In genomic region chr11:84655729-84656128, GRCh38 we compare ENCODE assay signal across 37 cellular contexts.
"Had no signal": no experiment of that assay in that cellular context is flagged by ENCODE, and none has a peak within 500 bp of the region (broad histone marks: within the 10 kb centered on the region; RNA-seq: fewer than 3 reads in every experiment).

No MANE protein-coding gene starts in this region.

- H3K27ac Mint-ChIP-seq: activated CD4-positive, alpha-beta memory T cell treated with anti-CD3 and anti-CD28 coated beads for 36 hours; activated CD4-positive, alpha-beta T cell treated with anti-CD3 and anti-CD28 coated beads, Interleukin-2, amount 10 ng/mL, durations not matched to agents 24 days and 14 days; activated naive CD4-positive, alpha-beta T cell treated with anti-CD3 and anti-CD28 coated beads for 36 hours; activated naive CD8-positive, alpha-beta T cell treated with anti-CD3 and anti-CD28 coated beads for 36 hours; activated T-helper 1 cell treated with anti-CD3 and anti-CD28 coated beads, Interleukin-12 subunit alpha, Interleukin-12 subunit beta, Interleukin-2, Interleukin-4 antibody, amounts not matched to agents 30 ng/mL and 10 ng/mL and 1 ng/mL, durations not matched to agents 14 hours and 24 hours and 36 hours; immature natural killer cell; memory B cell; naive thymus-derived CD4-positive, alpha-beta T cell; stimulated activated naive B cell treated with anti-CD40 and anti-IgM and Interleukin-4, amounts not matched to agents 10 μg/mL and 1 μg/mL and 100 μg/mL, for 72 hours had no signal

- H3K4me3 ChIP-seq: adrenal gland, ascending aorta, cardiac muscle cell, colonic mucosa, stomach, thyroid gland, upper lobe of left lung, vagina had no signal

- H2AFZ ChIP-seq: parathyroid adenoma had no signal

- ATAC-seq: left colon; naive thymus-derived CD4-positive, alpha-beta T cell; right cardiac atrium; stimulated activated naive B cell treated with anti-CD40 and anti-IgM and Interleukin-4, amounts not matched to agents 10 μg/mL and 1 μg/mL and 100 μg/mL, for 72 hours had no signal

- FAIRE-seq: endometrium, frontal cortex, kidney had no signal

- H3K27me3 ChIP-seq: adrenal gland, ascending aorta, cardiac muscle cell, colonic mucosa, stomach, thyroid gland, upper lobe of left lung, vagina had no signal

- DNase-seq: activated CD4-positive, alpha-beta memory T cell treated with anti-CD3 and anti-CD28 coated beads for 36 hours; activated CD4-positive, alpha-beta T cell treated with anti-CD3 and anti-CD28 coated beads, Interleukin-2, amount 10 ng/mL, durations not matched to agents 24 days and 14 days; activated CD4-positive, CD25-positive, alpha-beta regulatory T cell treated with anti-CD3 and anti-CD28 coated beads, Interleukin-2, amount 50 U/mL, for 72 hours; activated CD8-positive, alpha-beta memory T cell treated with anti-CD3 and anti-CD28 coated beads, Interleukin-2, amount 50 U/mL, for 4 hours; activated effector memory CD4-positive, alpha-beta T cell treated with anti-CD3 and anti-CD28 coated beads, Interleukin-2, amount 50 U/mL, for 16 hours; activated naive CD4-positive, alpha-beta T cell treated with anti-CD3 and anti-CD28 coated beads for 36 hours; activated naive CD8-positive, alpha-beta T cell treated with anti-CD3 and anti-CD28 coated beads for 36 hours; activated T-cell treated with anti-CD3 and anti-CD28 coated beads, Interleukin-2, amount 50 U/mL, for 1 hour; adrenal gland; cerebellar nuclear complex; colonic mucosa; effector CD8-positive, alpha-beta T cell; immature natural killer cell; kidney; left colon; midbrain; naive thymus-derived CD4-positive, alpha-beta T cell; nucleus accumbens; right cardiac atrium; stimulated activated CD4-positive, alpha-beta T cell treated with anti-CD3 and anti-CD28 coated beads, Interleukin-15, amount 100 ng/mL, for 24 hours; stimulated activated CD4-positive, alpha-beta T cell treated with anti-CD3 and anti-CD28 coated beads, Interleukin-2, amount 100 ng/mL, for 24 hours; stimulated activated naive B cell treated with anti-CD40 and anti-IgM and Interleukin-4, amounts not matched to agents 10 μg/mL and 1 μg/mL and 100 μg/mL, for 72 hours; stomach; T1000; thyroid gland; upper lobe of left lung had no signal

- H3K9me3 ChIP-seq: adrenal gland, ascending aorta, colonic mucosa, thyroid gland, upper lobe of left lung, vagina had no signal

- H3K4me1 ChIP-seq: adrenal gland, ascending aorta, colonic mucosa, parathyroid adenoma, stomach, thyroid gland, upper lobe of left lung, vagina had no signal

- H3K27me3 Mint-ChIP-seq: activated CD4-positive, alpha-beta memory T cell treated with anti-CD3 and anti-CD28 coated beads for 36 hours; activated CD4-positive, alpha-beta T cell treated with anti-CD3 and anti-CD28 coated beads, Interleukin-2, amount 10 ng/mL, durations not matched to agents 24 days and 14 days; activated naive CD8-positive, alpha-beta T cell treated with anti-CD3 and anti-CD28 coated beads for 36 hours; brain; naive thymus-derived CD4-positive, alpha-beta T cell; stimulated activated naive B cell treated with anti-CD40 and anti-IgM and Interleukin-4, amounts not matched to agents 10 μg/mL and 1 μg/mL and 100 μg/mL, for 72 hours had no signal

- H3K36me3 ChIP-seq: adrenal gland, ascending aorta, cardiac muscle cell, colonic mucosa, stomach, thyroid gland, upper lobe of left lung, vagina, WERI-Rb-1 had no signal

- H3K4me3 Mint-ChIP-seq: activated CD4-positive, alpha-beta memory T cell treated with anti-CD3 and anti-CD28 coated beads for 36 hours; activated CD4-positive, alpha-beta T cell treated with anti-CD3 and anti-CD28 coated beads, Interleukin-2, amount 10 ng/mL, durations not matched to agents 24 days and 14 days; activated naive CD4-positive, alpha-beta T cell treated with anti-CD3 and anti-CD28 coated beads for 36 hours; activated naive CD8-positive, alpha-beta T cell treated with anti-CD3 and anti-CD28 coated beads for 36 hours; activated T-helper 1 cell treated with anti-CD3 and anti-CD28 coated beads, Interleukin-12 subunit alpha, Interleukin-12 subunit beta, Interleukin-2, Interleukin-4 antibody, amounts not matched to agents 30 ng/mL and 10 ng/mL and 1 ng/mL, durations not matched to agents 14 hours and 24 hours and 36 hours; immature natural killer cell; memory B cell; naive thymus-derived CD4-positive, alpha-beta T cell; stimulated activated naive B cell treated with anti-CD40 and anti-IgM and Interleukin-4, amounts not matched to agents 10 μg/mL and 1 μg/mL and 100 μg/mL, for 72 hours had no signal

- H3K79me2 ChIP-seq: parathyroid adenoma had no signal

- H3K27ac ChIP-seq: adrenal gland, ascending aorta, cardiac muscle cell, colonic mucosa, epithelial cell of prostate, parathyroid adenoma, stomach, thyroid gland, upper lobe of left lung, vagina, WERI-Rb-1 had no signal

- H3K4me1 Mint-ChIP-seq: activated CD4-positive, alpha-beta T cell treated with anti-CD3 and anti-CD28 coated beads, Interleukin-2, amount 10 ng/mL, durations not matched to agents 24 days and 14 days; activated naive CD8-positive, alpha-beta T cell treated with anti-CD3 and anti-CD28 coated beads for 36 hours; immature natural killer cell; memory B cell; naive thymus-derived CD4-positive, alpha-beta T cell; stimulated activated naive B cell treated with anti-CD40 and anti-IgM and Interleukin-4, amounts not matched to agents 10 μg/mL and 1 μg/mL and 100 μg/mL, for 72 hours had no signal

- H3K36me3 Mint-ChIP-seq: activated CD4-positive, alpha-beta memory T cell treated with anti-CD3 and anti-CD28 coated beads for 36 hours; activated naive CD8-positive, alpha-beta T cell treated with anti-CD3 and anti-CD28 coated beads for 36 hours; brain; immature natural killer cell; memory B cell; naive thymus-derived CD4-positive, alpha-beta T cell; stimulated activated naive B cell treated with anti-CD40 and anti-IgM and Interleukin-4, amounts not matched to agents 10 μg/mL and 1 μg/mL and 100 μg/mL, for 72 hours had no signal

- H3K9ac ChIP-seq: parathyroid adenoma had no signal
